ENCODE assay signal across 10 cellular contexts in genomic region chr3:44974406-44974805, GRCh38. TPM values are rescaled to one million over a fixed set of nuclear protein-coding genes. Genes with fewer than 3 reads are reported as not detected.
A peak's percentile ranks its signal among the peaks of the same experiment; 100 is the strongest.
DNase-seq lines count a peak whose midpoint lies in the region; ATAC-seq and TF ChIP-seq lines count a peak whose summit lies in the region.
"Had no signal": no experiment of that assay in that cellular context is flagged by ENCODE, and none has a peak within 500 bp of the region (broad histone marks: within the 10 kb centered on the region; RNA-seq: fewer than 3 reads in every experiment).

No MANE protein-coding gene starts in this region.

- H3K27ac ChIP-seq in heart right ventricle = peak overlapping the region in 2 of 10 donors; percentile 93 to 94
- H3K27ac ChIP-seq in right cardiac atrium (ENCODE audit: low read length) = no peak overlapping the region
- no peak overlapping the region for H3K27ac ChIP-seq in ascending aorta
- H3K27ac ChIP-seq in left lung = no peak overlapping the region

- H3K36me3 Mint-ChIP-seq in type B pancreatic cell = peaks cover 4% of the 10 kb centered on the region

- H3K9me3 ChIP-seq in heart right ventricle = no peaks in the 10 kb centered on the region
- H3K9me3 ChIP-seq in right cardiac atrium (ENCODE audit: control insufficient read depth, low read length) = no peaks in the 10 kb centered on the region
- H3K9me3 ChIP-seq in ascending aorta = no peaks in the 10 kb centered on the region
- no peaks in the 10 kb centered on the region for H3K9me3 ChIP-seq in left lung

- H3K4me3 Mint-ChIP-seq in type B pancreatic cell = peak overlapping the region; percentile 97

- peaks cover 35% of the 10 kb centered on the region for H3K4me1 Mint-ChIP-seq in type B pancreatic cell (ENCODE audit: unreplicated experiment)

- 78 to 79% methylated on average over 4 of the region's 4 CpGs for WGBS in heart right ventricle, 2 donors
- WGBS in right cardiac atrium = 74% methylated on average over 4 of the region's 4 CpGs

- H3K4me3 ChIP-seq in heart right ventricle (peak overlapping the region in 7 of 10 donors; percentile 64 to 99 (median 96)), right cardiac atrium (ENCODE audit: low read length) (no peak overlapping the region), ascending aorta (peak overlapping the region; percentile 77 to 84), left lung (peak overlapping the region; percentile 92 to 95)

- intact Hi-C loops in heart right ventricle (cut with DNase I) = loop anchor here in 1 of 10 donors (10.0 kb wide), 1 partner anchor 60 kb away; no protein-coding TSS in a partner anchor
- intact Hi-C loops in right cardiac atrium (cut with DNase I) = no loop called here
- intact Hi-C loops in ascending aorta (cut with DNase I) = loop anchor here (10.0 kb wide), 1 partner anchor 870 kb away; the partner anchor contains the start of gene LZTFL1
- intact Hi-C loops in left lung (cut with DNase I) = no loop called here

- H3K36me3 ChIP-seq in heart right ventricle (no peaks in the 10 kb centered on the region), ascending aorta (no peaks in the 10 kb centered on the region), left lung (no peaks in the 10 kb centered on the region)

- ATAC-seq in heart right ventricle (no peak), right cardiac atrium (no peak), left lung (no peak), GM18520 (IDR thresholded peaks at IDR 0.05; ENCODE audit: unreplicated experiment) (no peak), HG03039 (IDR thresholded peaks at IDR 0.05; ENCODE audit: unreplicated experiment) (no peak)
- ATAC-seq: activated CD4-positive, CD25-positive, alpha-beta regulatory T cell treated with anti-CD3 and anti-CD28 coated beads, Interleukin-2, amount 50 U/mL, for 24 hours had no signal

- H3K4me1 ChIP-seq in heart right ventricle (peaks cover 5 to 63% (median 37%) of the 10 kb centered on the region in 9 donors), right cardiac atrium (ENCODE audit: control insufficient read depth, insufficient read depth, low read length) (peaks cover 7% of the 10 kb centered on the region), ascending aorta (peaks cover 12 to 16% of the 10 kb centered on the region in 2 donors), left lung (peaks cover 15 to 74% of the 10 kb centered on the region in 2 donors)

- no peaks in the 10 kb centered on the region for H3K27me3 Mint-ChIP-seq in type B pancreatic cell

- no peak for TF ChIP-seq CTCF in heart right ventricle (IDR thresholded peaks at IDR 0.05)
- TF ChIP-seq CTCF in ascending aorta (IDR thresholded peaks at IDR 0.05) = no peak
- no peak for TF ChIP-seq CTCF in left lung (IDR thresholded peaks at IDR 0.05)
- no peak for TF ChIP-seq CTCF in type B pancreatic cell (conservative IDR thresholded peaks at IDR 0.05)

- H3K27me3 ChIP-seq in heart right ventricle (no peaks in the 10 kb centered on the region), right cardiac atrium (ENCODE audit: control insufficient read depth, insufficient read depth) (no peaks in the 10 kb centered on the region), ascending aorta (no peaks in the 10 kb centered on the region), left lung (no peaks in the 10 kb centered on the region)

- no peaks in the 10 kb centered on the region for H3K9me3 Mint-ChIP-seq in type B pancreatic cell

- DNase-seq in heart right ventricle (no peak), right cardiac atrium (no peak), ascending aorta (ENCODE audit: low spot score in 2 of 2) (peak in 1 of 2 donors; percentile 13), left lung (no peak), type B pancreatic cell (ENCODE audit: extremely low spot score, unreplicated experiment) (no peak), DMS53 (lab: John Stamatoyannopoulos, UW) (no peak)
- DNase-seq: DMS153 had no signal

- H3K27ac Mint-ChIP-seq in type B pancreatic cell = peak overlapping the region; percentile 98

RNA-seq across cellular contexts. Expression of gene ZDHHC3, which starts 1.6 kb away (rescaled TPM):
- total RNA-seq in heart right ventricle (10 to 100 TPM; 35.0 to 52.2 (median 43.1) TPM), right cardiac atrium (10 to 100 TPM; 39.0 to 57.6 (median 40.8) TPM), ascending aorta (67.8 TPM), left lung (100 to 1,000 TPM in 1 of 2 donors, 10 to 100 TPM in 1; 86.8 to 129 TPM), type B pancreatic cell (ENCODE audit: low replicate concordance) (83.6 and 112 TPM in 2 replicates)
- polyA plus RNA-seq in heart right ventricle (10 to 100 TPM; 19.0 to 30.7 TPM), right cardiac atrium (23.9 TPM)

RNA-seq across cellular contexts. Expression of gene EXOSC7, which starts 1.6 kb away (rescaled TPM):
- total RNA-seq in heart right ventricle (10 to 100 TPM; 24.2 to 35.4 (median 31.5) TPM), right cardiac atrium (10 to 100 TPM; 22.7 to 37.5 (median 27.8) TPM), ascending aorta (51.2 TPM), left lung (10 to 100 TPM; 33.2 to 34.8 TPM), type B pancreatic cell (ENCODE audit: low replicate concordance) (45.5 and 49.7 TPM in 2 replicates)
- polyA plus RNA-seq in heart right ventricle (10 to 100 TPM; 32.8 to 39.9 TPM), right cardiac atrium (30.0 TPM)

RNA-seq across cellular contexts. Expression of gene CLEC3B, which starts 51.7 kb away (rescaled TPM):
- total RNA-seq in heart right ventricle = 10 to 100 TPM; 34.8 to 72.9 (median 54.3) TPM
- polyA plus RNA-seq in heart right ventricle = 100 to 1,000 TPM; 179 to 355 TPM
- total RNA-seq in right cardiac atrium = 100 to 1,000 TPM; 133 to 170 (median 160) TPM
- polyA plus RNA-seq in right cardiac atrium = 451 TPM
- 130 TPM for total RNA-seq in ascending aorta
- total RNA-seq in left lung = 100 to 1,000 TPM in 1 of 2 donors, 10 to 100 TPM in 1; 74.0 to 102 TPM
- 0.43 and 1.2 TPM in 2 replicates for total RNA-seq in type B pancreatic cell (ENCODE audit: low replicate concordance)

Comparison
In these comparisons a context has a peak if more than half of its experiments do, and no peak if none do; other contexts are left out.
1. RNA of gene CLEC3B, which starts 51.7 kb away (total RNA-seq): 133 to 170 TPM in right cardiac atrium, 130 TPM in ascending aorta (single experiment), 74.0 to 102 TPM in left lung and 34.8 to 72.9 TPM in heart right ventricle; 0.43 to 1.2 TPM in type B pancreatic cell; every median in the first group is over 10 times any median in the second.